8 cellular contexts compared by ENCODE assay signal in the genomic region with DNA sequence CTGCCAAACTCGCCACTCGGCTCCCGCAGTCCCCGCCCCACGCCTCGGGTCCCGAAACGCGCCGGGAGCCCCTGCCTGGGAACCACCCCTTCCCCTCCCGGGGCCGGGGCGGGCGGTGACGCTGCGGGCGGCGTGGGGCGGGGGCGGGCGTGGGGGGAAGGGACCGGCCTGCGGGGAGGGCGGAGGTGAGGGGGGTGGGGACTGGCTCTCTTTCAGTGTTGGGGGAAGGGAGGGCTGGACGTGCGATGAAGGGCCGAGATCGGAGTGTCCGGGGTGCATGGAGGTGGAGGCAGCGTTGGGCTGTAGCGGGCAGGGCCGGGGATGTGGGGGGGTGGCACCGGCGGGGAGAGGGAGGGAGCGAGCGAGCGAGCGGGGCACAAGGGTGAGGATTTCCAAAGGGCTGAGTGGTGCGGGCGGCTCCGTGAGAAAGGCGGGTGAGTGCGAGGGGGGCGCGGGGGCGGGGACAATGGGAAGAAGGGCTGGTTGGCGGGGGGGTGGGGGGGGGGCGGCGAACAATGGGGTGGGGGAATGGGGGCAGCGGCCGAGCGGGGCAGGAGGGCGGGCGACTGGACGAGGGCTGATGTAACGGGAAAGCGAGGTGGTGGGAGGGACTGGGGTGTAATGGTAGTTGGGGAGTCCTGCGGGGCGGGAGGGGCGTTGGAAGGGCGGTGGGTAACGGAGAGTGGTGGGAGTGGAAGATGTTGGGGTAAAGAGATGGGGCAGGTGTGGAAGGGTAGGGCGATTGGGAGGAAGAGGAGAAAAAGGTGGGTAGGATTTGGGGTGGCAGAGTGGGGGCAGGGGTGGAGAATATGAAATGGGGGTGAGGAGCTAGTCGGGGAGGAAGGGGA. TPM values are rescaled to one million over a fixed set of nuclear protein-coding genes. Genes with fewer than 3 reads are reported as not detected.
DNase-seq lines count a peak whose midpoint lies in the region; ATAC-seq, FAIRE-seq and TF ChIP-seq lines count a peak whose summit lies in the region.

No MANE protein-coding gene starts in this region.

- no peak for TF ChIP-seq CTCF in cardiac muscle cell (IDR thresholded peaks at IDR 0.05; ENCODE audit: low read depth, low read length)

- peak overlapping the region; percentile 91 for H3K4me3 Mint-ChIP-seq in activated naive CD8-positive, alpha-beta T cell treated with anti-CD3 and anti-CD28 coated beads for 36 hours

- H3K27ac ChIP-seq in cardiac muscle cell (peak overlapping the region; percentile 68), urinary bladder (ENCODE audit: low read depth) (peak overlapping the region; percentile 97)

- ATAC-seq in HG03045 (IDR thresholded peaks at IDR 0.05; ENCODE audit: unreplicated experiment), result peak; percentile 32

- peak overlapping the region; percentile 92 for H3K27ac Mint-ChIP-seq in activated naive CD8-positive, alpha-beta T cell treated with anti-CD3 and anti-CD28 coated beads for 36 hours

- H3K27me3 ChIP-seq in cardiac muscle cell, result no peaks in the 10 kb centered on the region

- H3K4me3 ChIP-seq in cardiac muscle cell (peak overlapping the region; percentile 79), urinary bladder (ENCODE audit: low read depth, low read length) (peak overlapping the region; percentile 88)

- intact Hi-C loops in posterior cingulate gyrus (cut with DNase I), result loop anchor here (5.0 kb wide), 1 partner anchor 194 kb away; the partner anchor contains the start of gene SGCB

- H3K27me3 Mint-ChIP-seq in activated naive CD8-positive, alpha-beta T cell treated with anti-CD3 and anti-CD28 coated beads for 36 hours, result no peaks in the 10 kb centered on the region

- FAIRE-seq in RCC 7860 (lab: Jason Lieb, UNC), result no peak

- peak; percentile 42 to 70 (median 53) for DNase-seq in activated CD4-positive, CD25-positive, alpha-beta regulatory T cell (lab: John Stamatoyannopoulos, UW)
- DNase-seq in activated CD4-positive, CD25-positive, alpha-beta regulatory T cell treated with anti-CD3 and anti-CD28 coated beads, Interleukin-2, amount 50 U/mL, for 72 hours, result no peak
- peak; percentile 31 for DNase-seq in RCC 7860 (ENCODE audit: low spot score)
- peak; percentile 55 for DNase-seq in activated naive CD8-positive, alpha-beta T cell treated with anti-CD3 and anti-CD28 coated beads for 36 hours
- DNase-seq in cardiac muscle cell (ENCODE audit: low read depth in 1 of 2, low spot score in 1 of 2), result peak; percentile 75 to 76
- peak; percentile 55 to 95 (median 72) for DNase-seq in posterior cingulate gyrus

- H3K36me3 ChIP-seq in cardiac muscle cell (no peaks in the 10 kb centered on the region), urinary bladder (ENCODE audit: insufficient read depth) (no peaks in the 10 kb centered on the region)

- H3K9me3 Mint-ChIP-seq in activated naive CD8-positive, alpha-beta T cell treated with anti-CD3 and anti-CD28 coated beads for 36 hours, result no peaks in the 10 kb centered on the region

- H3K36me3 Mint-ChIP-seq in activated naive CD8-positive, alpha-beta T cell treated with anti-CD3 and anti-CD28 coated beads for 36 hours, result peaks cover 12% of the 10 kb centered on the region

- 2% methylated on average over 59 of the region's 64 CpGs for WGBS in urinary bladder

- no peaks in the 10 kb centered on the region for H3K9me3 ChIP-seq in cardiac muscle cell (ENCODE audit: low read depth)

- H3K4me1 ChIP-seq in cardiac muscle cell (ENCODE audit: low read depth) (peaks cover 7% of the 10 kb centered on the region), urinary bladder (ENCODE audit: insufficient read depth) (no peaks in the 10 kb centered on the region)

- H3K4me1 Mint-ChIP-seq in activated naive CD8-positive, alpha-beta T cell treated with anti-CD3 and anti-CD28 coated beads for 36 hours, result peaks cover 27% of the 10 kb centered on the region

RNA-seq across cellular contexts. Expression of gene DCUN1D4, which starts 0.6 kb away (rescaled TPM):
- total RNA-seq in activated naive CD8-positive, alpha-beta T cell treated with anti-CD3 and anti-CD28 coated beads for 36 hours, result 10 to 100 TPM; 39.4 to 42.9 TPM
- 18.0 and 25.5 TPM in 2 replicates for total RNA-seq in cardiac muscle cell
- polyA plus RNA-seq in cardiac muscle cell, result 28.2 and 31.2 TPM in 2 replicates
- total RNA-seq in urinary bladder, result 80.3 TPM
- polyA plus RNA-seq in urinary bladder, result 32.3 TPM
